Comparison of ENCODE assay signal across 11 cellular contexts in genomic region chr14:54651018-54651351, GRCh38.
DNase-seq lines count a peak whose midpoint lies in the region; ATAC-seq and TF ChIP-seq lines count a peak whose summit lies in the region.
"Had no signal": no experiment of that assay in that cellular context is flagged by ENCODE, and none has a peak within 500 bp of the region (broad histone marks: within the 10 kb centered on the region; RNA-seq: fewer than 3 reads in every experiment).

No MANE protein-coding gene starts in this region.

- no peak for TF ChIP-seq RAD21 in IMR-90 (IDR thresholded peaks at IDR 0.05; ENCODE audit: low read length)

- peaks cover 39% of the 10 kb centered on the region for H3K9me1 ChIP-seq in IMR-90 (ENCODE audit: insufficient read depth, low read length)

- peak overlapping the region; percentile 90 for H2BK120ac ChIP-seq in IMR-90 (ENCODE audit: low read depth, low read length)

- DNase-seq in IMR-90 (no peak), dermis blood vessel endothelial cell (peak; percentile 29), tibial artery (no peak), foreskin melanocyte (no peak), NOMO-1 treated with dmso at 0.1 percent for 144 hours (lab: John Stamatoyannopoulos, UW; ENCODE audit: unreplicated experiment) (no peak)
- DNase-seq in effector CD4-positive, alpha-beta T cell: no peak
- DNase-seq: NCI-H1105; NCI-H82; stimulated activated naive CD8-positive, alpha-beta T cell treated with anti-CD3 and anti-CD28 coated beads, Interleukin-15, Interleukin-2, amounts not matched to agents 100 U/mL and 50 U/mL, for 24 hours had no signal

- POLR2A ChIA-PET in IMR-90 (lab: Charles Lee; ENCODE audit: unreplicated experiment): interaction anchor here (1.2 kb wide), 1 partner anchor 84 kb away, joined by 3 read pairs; the partner anchor contains the start of gene SAMD4A

- H3K36me3 ChIP-seq in IMR-90 (ENCODE audit: control insufficient read depth, insufficient read depth, low read length) (no peaks in the 10 kb centered on the region), muscle layer of colon (ENCODE audit: insufficient read depth, low read length) (no peaks in the 10 kb centered on the region), tibial artery (no peaks in the 10 kb centered on the region)

- H4K20me1 ChIP-seq in IMR-90 (ENCODE audit: insufficient read depth, low read length): peaks cover 48% of the 10 kb centered on the region

- no peak overlapping the region for H2AFZ ChIP-seq in IMR-90 (replicated peaks; ENCODE audit: low read length, poor library complexity)

- peak overlapping the region; percentile 10 for H2BK15ac ChIP-seq in IMR-90 (ENCODE audit: low read depth, low read length)

- 0 out of 2 replicates have a peak overlapping the region, but pooled peaks have one; percentile 36 for H3K9ac ChIP-seq in IMR-90 (ENCODE audit: low read depth, low read length)
- peak overlapping the region; percentile 28 for H3K9ac ChIP-seq in muscle layer of colon (ENCODE audit: low read length)

- peak overlapping the region; percentile 92 for H3K14ac ChIP-seq in IMR-90 (replicated peaks; ENCODE audit: low read depth, low read length)

- H3K9me3 ChIP-seq in IMR-90 (ENCODE audit: control insufficient read depth, insufficient read depth, low read length) (no peaks in the 10 kb centered on the region), muscle layer of colon (ENCODE audit: low read length) (no peaks in the 10 kb centered on the region), tibial artery (no peaks in the 10 kb centered on the region)

- H4K5ac ChIP-seq in IMR-90 (ENCODE audit: low read depth, low read length): peak overlapping the region; percentile 57; the same call in 1 of the 2 replicates

- peak overlapping the region; percentile 56 for H3K4me2 ChIP-seq in IMR-90 (ENCODE audit: low read depth, low read length)

- ATAC-seq in IMR-90 (ENCODE audit: low read depth): no peak
- ATAC-seq in GM19395 (IDR thresholded peaks at IDR 0.05; ENCODE audit: unreplicated experiment): no peak

- H4K8ac ChIP-seq in IMR-90 (ENCODE audit: low read depth in 2 of 2, low read length in 2 of 2): peak overlapping the region; percentile 27 to 37

- peak overlapping the region; percentile 55 for H2AK5ac ChIP-seq in IMR-90 (ENCODE audit: low read depth, low read length)

- peak overlapping the region; percentile 30; the same call in 1 of the 2 replicates for H3K18ac ChIP-seq in IMR-90 (ENCODE audit: low read depth, low read length)

- H3K4me1 ChIP-seq in IMR-90 (ENCODE audit: control insufficient read depth, insufficient read depth, low read length): peaks cover 41% of the 10 kb centered on the region
- peaks cover 72% of the 10 kb centered on the region for H3K4me1 ChIP-seq in muscle layer of colon (ENCODE audit: insufficient read depth, low read length)
- H3K4me1 ChIP-seq in tibial artery: peaks cover 0 to 90% (median 60%) of the 10 kb centered on the region in 4 donors

- peak overlapping the region; percentile 74 for H4K91ac ChIP-seq in IMR-90 (ENCODE audit: insufficient read depth, low read depth, low read length)

- dilution Hi-C loops in IMR-90 (cut with HindIII; ENCODE audit: low sequenced_read_pairs, unreplicated experiment): no loop called here

- H3K4me3 ChIP-seq in IMR-90 (ENCODE audit: insufficient read depth, low read depth, low read length) (no peak overlapping the region), muscle layer of colon (ENCODE audit: low read depth in 1 of 2, low read length in 2 of 2) (peak overlapping the region in 1 of 2 donors; percentile 21), tibial artery (no peak overlapping the region)

- WGBS in IMR-90 (ENCODE audit: extremely low coverage in 2 of 2, insufficient read length in 1 of 2), 2 experiments: 80% methylated on average over 1 of the region's 4 CpGs; no CpG with 5 or more reads in 1 of the 2 experiments

- peak overlapping the region; percentile 32 for H3K23ac ChIP-seq in IMR-90 (ENCODE audit: low read depth, low read length)

- H2BK5ac ChIP-seq in IMR-90 (ENCODE audit: low read depth, low read length, poor library complexity, severe bottlenecking): peak overlapping the region; percentile 40

- intact Hi-C loops in IMR-90 (cut with micrococcal nuclease) (no loop called here), tibial artery (cut with DNase I; ENCODE audit: low total_unique reads) (no loop called here)

- H3K4ac ChIP-seq in IMR-90 (ENCODE audit: low read depth, low read length): peak overlapping the region; percentile 84

- H3K27me3 ChIP-seq in IMR-90 (ENCODE audit: control insufficient read depth, insufficient read depth, low read length) (no peaks in the 10 kb centered on the region), muscle layer of colon (ENCODE audit: control insufficient read depth in 1 of 2, insufficient read depth in 2 of 2, low read length in 2 of 2) (no peaks in the 10 kb centered on the region), tibial artery (no peaks in the 10 kb centered on the region)

- TF ChIP-seq CTCF in IMR-90 (conservative IDR thresholded peaks at IDR 0.05; ENCODE audit: low read depth, low read length) (no peak), tibial artery (IDR thresholded peaks at IDR 0.05) (no peak)

- no peak overlapping the region for H2AK9ac ChIP-seq in IMR-90 (replicated peaks; ENCODE audit: low read depth, low read length, poor library complexity)

- peak overlapping the region; percentile 90; the same call in 1 of the 2 replicates for H2BK20ac ChIP-seq in IMR-90 (ENCODE audit: low read depth, low read length)

- H3K27ac ChIP-seq in IMR-90 (ENCODE audit: insufficient read depth, low read length) (peak overlapping the region; percentile 16; the same call in 1 of the 2 replicates), muscle layer of colon (ENCODE audit: low read depth, low read length) (peak overlapping the region; percentile 59), tibial artery (peak overlapping the region; percentile 79 to 82)

- BruUV-seq in IMR-90 (replicated peaks; lab: Mats Ljungman, UMichigan): no TSS peak

- in situ Hi-C loops in IMR-90 (cut with MboI; ENCODE audit: low sequenced_read_pairs): no loop called here

- peaks cover 39 to 77% of the 10 kb centered on the region in 2 experiments for H3K79me1 ChIP-seq in IMR-90 (ENCODE audit: low read depth in 1 of 2, low read length in 2 of 2)

- 0 out of 2 replicates have a peak overlapping the region, but pooled peaks have one; percentile 1 for H3K56ac ChIP-seq in IMR-90 (ENCODE audit: extremely low read depth, insufficient read depth, low read length)

- CTCF ChIA-PET in IMR-90 (lab: Yijun Ruan, JAX): no interaction called here

- TF ChIP-seq POLR2A in IMR-90 (IDR thresholded peaks at IDR 0.05; ENCODE audit: low read depth, low read length): no peak

TF ChIP-seq in IMR-90, 13 proteins besides CTCF, POLR2A, EP300 and RAD21:
- TF ChIP-seq, protein P1, sequence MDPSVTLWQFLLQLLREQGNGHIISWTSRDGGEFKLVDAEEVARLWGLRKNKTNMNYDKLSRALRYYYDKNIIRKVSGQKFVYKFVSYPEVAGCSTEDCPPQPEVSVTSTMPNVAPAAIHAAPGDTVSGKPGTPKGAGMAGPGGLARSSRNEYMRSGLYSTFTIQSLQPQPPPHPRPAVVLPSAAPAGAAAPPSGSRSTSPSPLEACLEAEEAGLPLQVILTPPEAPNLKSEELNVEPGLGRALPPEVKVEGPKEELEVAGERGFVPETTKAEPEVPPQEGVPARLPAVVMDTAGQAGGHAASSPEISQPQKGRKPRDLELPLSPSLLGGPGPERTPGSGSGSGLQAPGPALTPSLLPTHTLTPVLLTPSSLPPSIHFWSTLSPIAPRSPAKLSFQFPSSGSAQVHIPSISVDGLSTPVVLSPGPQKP (IDR thresholded peaks at IDR 0.05; ENCODE audit: borderline replicate concordance, low read depth, low read length): no peak
- TF ChIP-seq RCOR1 (IDR thresholded peaks at IDR 0.05; ENCODE audit: insufficient replicate concordance, low read length): no peak
- no peak for TF ChIP-seq MXI1 (IDR thresholded peaks at IDR 0.05; ENCODE audit: borderline replicate concordance, low read depth, low read length)
- TF ChIP-seq RFX5 (IDR thresholded peaks at IDR 0.05; ENCODE audit: low read depth, low read length): no peak
- TF ChIP-seq, protein P2, sequence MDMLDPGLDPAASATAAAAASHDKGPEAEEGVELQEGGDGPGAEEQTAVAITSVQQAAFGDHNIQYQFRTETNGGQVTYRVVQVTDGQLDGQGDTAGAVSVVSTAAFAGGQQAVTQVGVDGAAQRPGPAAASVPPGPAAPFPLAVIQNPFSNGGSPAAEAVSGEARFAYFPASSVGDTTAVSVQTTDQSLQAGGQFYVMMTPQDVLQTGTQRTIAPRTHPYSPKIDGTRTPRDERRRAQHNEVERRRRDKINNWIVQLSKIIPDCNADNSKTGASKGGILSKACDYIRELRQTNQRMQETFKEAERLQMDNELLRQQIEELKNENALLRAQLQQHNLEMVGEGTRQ (IDR thresholded peaks at IDR 0.05; ENCODE audit: low read depth, low read length): no peak
- no peak for TF ChIP-seq CHD1 (IDR thresholded peaks at IDR 0.05; ENCODE audit: low read depth, low read length)
- no peak for TF ChIP-seq CEBPB (IDR thresholded peaks at IDR 0.05; ENCODE audit: low read depth, low read length)
- TF ChIP-seq BHLHE40 (IDR thresholded peaks at IDR 0.05; ENCODE audit: low read depth, low read length): no peak
- no peak for TF ChIP-seq MAZ (IDR thresholded peaks at IDR 0.05; ENCODE audit: borderline replicate concordance, low read depth, low read length)

Comparison
In these comparisons a context has a peak if more than half of its experiments do, and no peak if none do; other contexts are left out.
1. H3K27ac ChIP-seq: peak in every context shown above with its lines; median percentile 80 in tibial artery; 59 in muscle layer of colon; 16 in IMR-90.